In the genomic region with DNA sequence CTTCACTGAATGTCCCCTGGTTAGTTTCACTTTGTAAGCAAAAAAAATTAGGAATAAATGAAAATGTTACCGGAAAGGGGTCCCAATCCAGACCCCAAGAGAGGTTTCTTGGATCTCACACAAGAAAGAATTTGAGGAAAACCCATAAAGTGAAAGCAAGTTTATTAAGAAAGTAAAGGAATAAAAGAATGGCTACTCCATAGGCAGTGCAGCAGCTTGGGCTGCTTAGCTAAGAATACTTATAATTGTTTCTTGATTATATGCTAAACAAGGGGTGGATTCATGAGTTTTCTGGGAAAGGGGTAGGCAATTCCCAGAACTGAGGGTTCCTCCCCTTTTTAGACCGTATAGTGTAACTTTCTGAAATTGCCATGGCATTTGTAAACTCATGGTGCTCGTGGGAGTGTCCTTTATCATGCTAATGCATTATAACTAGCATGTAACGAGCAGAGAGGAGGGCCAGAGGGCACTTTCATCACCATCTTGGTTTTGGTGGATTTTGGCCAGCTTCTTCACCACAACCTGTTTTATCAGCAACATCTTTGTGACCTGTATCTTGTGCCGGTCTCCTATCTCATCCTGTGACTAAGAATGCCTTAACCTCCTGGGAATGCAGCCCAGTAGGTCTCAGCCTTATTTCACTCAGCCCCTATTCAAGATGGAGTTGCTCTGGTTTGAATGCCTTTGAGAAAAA, we compare ENCODE assay signal across 1 cellular context.
TF ChIP-seq lines count a peak whose summit lies in the region.

No MANE protein-coding gene starts in this region.

TF ChIP-seq in K562, 482 proteins besides CTCF, POLR2A, EP300 and RAD21 (continued from another document and continues in another):
- TF ChIP-seq, protein P1, sequence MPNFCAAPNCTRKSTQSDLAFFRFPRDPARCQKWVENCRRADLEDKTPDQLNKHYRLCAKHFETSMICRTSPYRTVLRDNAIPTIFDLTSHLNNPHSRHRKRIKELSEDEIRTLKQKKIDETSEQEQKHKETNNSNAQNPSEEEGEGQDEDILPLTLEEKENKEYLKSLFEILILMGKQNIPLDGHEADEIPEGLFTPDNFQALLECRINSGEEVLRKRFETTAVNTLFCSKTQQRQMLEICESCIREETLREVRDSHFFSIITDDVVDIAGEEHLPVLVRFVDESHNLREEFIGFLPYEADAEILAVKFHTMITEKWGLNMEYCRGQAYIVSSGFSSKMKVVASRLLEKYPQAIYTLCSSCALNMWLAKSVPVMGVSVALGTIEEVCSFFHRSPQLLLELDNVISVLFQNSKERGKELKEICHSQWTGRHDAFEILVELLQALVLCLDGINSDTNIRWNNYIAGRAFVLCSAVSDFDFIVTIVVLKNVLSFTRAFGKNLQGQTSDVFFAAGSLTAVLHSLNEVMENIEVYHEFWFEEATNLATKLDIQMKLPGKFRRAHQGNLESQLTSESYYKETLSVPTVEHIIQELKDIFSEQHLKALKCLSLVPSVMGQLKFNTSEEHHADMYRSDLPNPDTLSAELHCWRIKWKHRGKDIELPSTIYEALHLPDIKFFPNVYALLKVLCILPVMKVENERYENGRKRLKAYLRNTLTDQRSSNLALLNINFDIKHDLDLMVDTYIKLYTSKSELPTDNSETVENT (CRISPR knock-in tag; IDR thresholded peaks at IDR 0.05) = no peak
- TF ChIP-seq, protein P2, sequence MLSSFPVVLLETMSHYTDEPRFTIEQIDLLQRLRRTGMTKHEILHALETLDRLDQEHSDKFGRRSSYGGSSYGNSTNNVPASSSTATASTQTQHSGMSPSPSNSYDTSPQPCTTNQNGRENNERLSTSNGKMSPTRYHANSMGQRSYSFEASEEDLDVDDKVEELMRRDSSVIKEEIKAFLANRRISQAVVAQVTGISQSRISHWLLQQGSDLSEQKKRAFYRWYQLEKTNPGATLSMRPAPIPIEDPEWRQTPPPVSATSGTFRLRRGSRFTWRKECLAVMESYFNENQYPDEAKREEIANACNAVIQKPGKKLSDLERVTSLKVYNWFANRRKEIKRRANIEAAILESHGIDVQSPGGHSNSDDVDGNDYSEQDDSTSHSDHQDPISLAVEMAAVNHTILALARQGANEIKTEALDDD (IDR thresholded peaks at IDR 0.05) = peak; percentile 53; the same call in 1 of the 2 replicates
- no peak for TF ChIP-seq FOXP1 (CRISPR knock-in tag; IDR thresholded peaks at IDR 0.05)
- TF ChIP-seq ATF7 (IDR thresholded peaks at IDR 0.05) = peak; percentile 81
- peak; percentile 84 for TF ChIP-seq NFIX (CRISPR knock-in tag; IDR thresholded peaks at IDR 0.05; ENCODE audit: low read depth)
- TF ChIP-seq ZKSCAN8 (CRISPR knock-in tag; IDR thresholded peaks at IDR 0.05) = peak; percentile 97
- TF ChIP-seq ELF4 (CRISPR knock-in tag; IDR thresholded peaks at IDR 0.05) = peak; percentile 99
- no peak for TF ChIP-seq PTBP1 (IDR thresholded peaks at IDR 0.05; ENCODE audit: low read depth, low read length)
- TF ChIP-seq, protein P3, sequence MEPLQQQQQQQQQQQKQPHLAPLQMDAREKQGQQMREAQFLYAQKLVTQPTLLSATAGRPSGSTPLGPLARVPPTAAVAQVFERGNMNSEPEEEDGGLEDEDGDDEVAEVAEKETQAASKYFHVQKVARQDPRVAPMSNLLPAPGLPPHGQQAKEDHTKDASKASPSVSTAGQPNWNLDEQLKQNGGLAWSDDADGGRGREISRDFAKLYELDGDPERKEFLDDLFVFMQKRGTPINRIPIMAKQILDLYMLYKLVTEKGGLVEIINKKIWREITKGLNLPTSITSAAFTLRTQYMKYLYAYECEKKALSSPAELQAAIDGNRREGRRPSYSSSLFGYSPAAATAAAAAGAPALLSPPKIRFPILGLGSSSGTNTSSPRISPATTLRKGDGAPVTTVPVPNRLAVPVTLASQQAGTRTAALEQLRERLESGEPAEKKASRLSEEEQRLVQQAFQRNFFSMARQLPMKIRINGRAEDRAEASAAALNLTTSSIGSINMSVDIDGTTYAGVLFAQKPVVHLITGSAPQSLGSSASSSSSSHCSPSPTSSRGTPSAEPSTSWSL (CRISPR knock-in tag; IDR thresholded peaks at IDR 0.05; ENCODE audit: borderline replicate concordance) = peak; percentile 99
- TF ChIP-seq PHTF2 (CRISPR knock-in tag; IDR thresholded peaks at IDR 0.05) = peak; percentile 96
- TF ChIP-seq RHOXF2B (CRISPR knock-in tag; conservative IDR thresholded peaks at IDR 0.05) = peak; percentile 99
- peak; percentile 10; the same call in 1 of the 2 replicates for TF ChIP-seq MAFK (IDR thresholded peaks at IDR 0.05; ENCODE audit: low read length)
- TF ChIP-seq EGR1 (conservative IDR thresholded peaks at IDR 0.05) = 0 out of 2 replicates have a peak, but pooled peaks have one; percentile 16
- TF ChIP-seq ZSCAN32 (CRISPR knock-in tag; IDR thresholded peaks at IDR 0.05) = peak; percentile 95
- TF ChIP-seq BACH1 (tag; IDR thresholded peaks at IDR 0.05) = peak; percentile 99
- TF ChIP-seq, protein P4, sequence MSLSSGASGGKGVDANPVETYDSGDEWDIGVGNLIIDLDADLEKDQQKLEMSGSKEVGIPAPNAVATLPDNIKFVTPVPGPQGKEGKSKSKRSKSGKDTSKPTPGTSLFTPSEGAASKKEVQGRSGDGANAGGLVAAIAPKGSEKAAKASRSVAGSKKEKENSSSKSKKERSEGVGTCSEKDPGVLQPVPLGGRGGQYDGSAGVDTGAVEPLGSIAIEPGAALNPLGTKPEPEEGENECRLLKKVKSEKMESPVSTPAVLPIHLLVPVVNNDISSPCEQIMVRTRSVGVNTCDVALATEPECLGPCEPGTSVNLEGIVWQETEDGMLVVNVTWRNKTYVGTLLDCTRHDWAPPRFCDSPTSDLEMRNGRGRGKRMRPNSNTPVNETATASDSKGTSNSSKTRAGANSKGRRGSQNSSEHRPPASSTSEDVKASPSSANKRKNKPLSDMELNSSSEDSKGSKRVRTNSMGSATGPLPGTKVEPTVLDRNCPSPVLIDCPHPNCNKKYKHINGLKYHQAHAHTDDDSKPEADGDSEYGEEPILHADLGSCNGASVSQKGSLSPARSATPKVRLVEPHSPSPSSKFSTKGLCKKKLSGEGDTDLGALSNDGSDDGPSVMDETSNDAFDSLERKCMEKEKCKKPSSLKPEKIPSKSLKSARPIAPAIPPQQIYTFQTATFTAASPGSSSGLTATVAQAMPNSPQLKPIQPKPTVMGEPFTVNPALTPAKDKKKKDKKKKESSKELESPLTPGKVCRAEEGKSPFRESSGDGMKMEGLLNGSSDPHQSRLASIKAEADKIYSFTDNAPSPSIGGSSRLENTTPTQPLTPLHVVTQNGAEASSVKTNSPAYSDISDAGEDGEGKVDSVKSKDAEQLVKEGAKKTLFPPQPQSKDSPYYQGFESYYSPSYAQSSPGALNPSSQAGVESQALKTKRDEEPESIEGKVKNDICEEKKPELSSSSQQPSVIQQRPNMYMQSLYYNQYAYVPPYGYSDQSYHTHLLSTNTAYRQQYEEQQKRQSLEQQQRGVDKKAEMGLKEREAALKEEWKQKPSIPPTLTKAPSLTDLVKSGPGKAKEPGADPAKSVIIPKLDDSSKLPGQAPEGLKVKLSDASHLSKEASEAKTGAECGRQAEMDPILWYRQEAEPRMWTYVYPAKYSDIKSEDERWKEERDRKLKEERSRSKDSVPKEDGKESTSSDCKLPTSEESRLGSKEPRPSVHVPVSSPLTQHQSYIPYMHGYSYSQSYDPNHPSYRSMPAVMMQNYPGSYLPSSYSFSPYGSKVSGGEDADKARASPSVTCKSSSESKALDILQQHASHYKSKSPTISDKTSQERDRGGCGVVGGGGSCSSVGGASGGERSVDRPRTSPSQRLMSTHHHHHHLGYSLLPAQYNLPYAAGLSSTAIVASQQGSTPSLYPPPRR (CRISPR knock-in tag; IDR thresholded peaks at IDR 0.05; ENCODE audit: borderline replicate concordance) = no peak
- peak; percentile 99 for TF ChIP-seq ZNF354B (CRISPR knock-in tag; IDR thresholded peaks at IDR 0.05)
- TF ChIP-seq E2F3 (CRISPR knock-in tag; IDR thresholded peaks at IDR 0.05) = peak; percentile 99
- no peak for TF ChIP-seq SRSF3 (IDR thresholded peaks at IDR 0.05; ENCODE audit: insufficient read depth, low read length)
- TF ChIP-seq OTX1 (CRISPR knock-in tag; IDR thresholded peaks at IDR 0.05) = peak; percentile 100
- peak; percentile 87 for TF ChIP-seq ZNF707 (CRISPR knock-in tag; conservative IDR thresholded peaks at IDR 0.05)
- peak; percentile 98 for TF ChIP-seq ZFPM2 (CRISPR knock-in tag; IDR thresholded peaks at IDR 0.05)
- TF ChIP-seq CEBPB (tag; IDR thresholded peaks at IDR 0.05) = peak; percentile 38; the same call in 1 of the 2 replicates
- peak; percentile 93 for TF ChIP-seq STAT5B (CRISPR knock-in tag; IDR thresholded peaks at IDR 0.05)
- peak; percentile 35; the same call in 1 of the 2 replicates for TF ChIP-seq HDAC2 (IDR thresholded peaks at IDR 0.05)
- TF ChIP-seq TAL1 (IDR thresholded peaks at IDR 0.05) = no peak
- peak; percentile 99 for TF ChIP-seq HSF4 (CRISPR knock-in tag; IDR thresholded peaks at IDR 0.05; ENCODE audit: borderline replicate concordance)
- TF ChIP-seq RAD51 (IDR thresholded peaks at IDR 0.05; ENCODE audit: borderline replicate concordance, low read depth) = 0 out of 2 replicates have a peak, but pooled peaks have one; percentile 9
- TF ChIP-seq, protein P5, sequence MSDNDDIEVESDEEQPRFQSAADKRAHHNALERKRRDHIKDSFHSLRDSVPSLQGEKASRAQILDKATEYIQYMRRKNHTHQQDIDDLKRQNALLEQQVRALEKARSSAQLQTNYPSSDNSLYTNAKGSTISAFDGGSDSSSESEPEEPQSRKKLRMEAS (CRISPR knock-in tag; IDR thresholded peaks at IDR 0.05) = no peak
- peak; percentile 52 to 92; a peak in 3 of 4 replicates for TF ChIP-seq SRF (CRISPR knock-in tag; IDR thresholded peaks at IDR 0.05)
- TF ChIP-seq GABPA (tag; conservative IDR thresholded peaks at IDR 0.05; ENCODE audit: low read depth) = peak; percentile 75
- peak; percentile 99 for TF ChIP-seq ERF (CRISPR knock-in tag; IDR thresholded peaks at IDR 0.05)
- TF ChIP-seq ESRRA (IDR thresholded peaks at IDR 0.05; ENCODE audit: borderline replicate concordance, low read depth) = 0 out of 2 replicates have a peak, but pooled peaks have one; percentile 17
- TF ChIP-seq, protein P6, sequence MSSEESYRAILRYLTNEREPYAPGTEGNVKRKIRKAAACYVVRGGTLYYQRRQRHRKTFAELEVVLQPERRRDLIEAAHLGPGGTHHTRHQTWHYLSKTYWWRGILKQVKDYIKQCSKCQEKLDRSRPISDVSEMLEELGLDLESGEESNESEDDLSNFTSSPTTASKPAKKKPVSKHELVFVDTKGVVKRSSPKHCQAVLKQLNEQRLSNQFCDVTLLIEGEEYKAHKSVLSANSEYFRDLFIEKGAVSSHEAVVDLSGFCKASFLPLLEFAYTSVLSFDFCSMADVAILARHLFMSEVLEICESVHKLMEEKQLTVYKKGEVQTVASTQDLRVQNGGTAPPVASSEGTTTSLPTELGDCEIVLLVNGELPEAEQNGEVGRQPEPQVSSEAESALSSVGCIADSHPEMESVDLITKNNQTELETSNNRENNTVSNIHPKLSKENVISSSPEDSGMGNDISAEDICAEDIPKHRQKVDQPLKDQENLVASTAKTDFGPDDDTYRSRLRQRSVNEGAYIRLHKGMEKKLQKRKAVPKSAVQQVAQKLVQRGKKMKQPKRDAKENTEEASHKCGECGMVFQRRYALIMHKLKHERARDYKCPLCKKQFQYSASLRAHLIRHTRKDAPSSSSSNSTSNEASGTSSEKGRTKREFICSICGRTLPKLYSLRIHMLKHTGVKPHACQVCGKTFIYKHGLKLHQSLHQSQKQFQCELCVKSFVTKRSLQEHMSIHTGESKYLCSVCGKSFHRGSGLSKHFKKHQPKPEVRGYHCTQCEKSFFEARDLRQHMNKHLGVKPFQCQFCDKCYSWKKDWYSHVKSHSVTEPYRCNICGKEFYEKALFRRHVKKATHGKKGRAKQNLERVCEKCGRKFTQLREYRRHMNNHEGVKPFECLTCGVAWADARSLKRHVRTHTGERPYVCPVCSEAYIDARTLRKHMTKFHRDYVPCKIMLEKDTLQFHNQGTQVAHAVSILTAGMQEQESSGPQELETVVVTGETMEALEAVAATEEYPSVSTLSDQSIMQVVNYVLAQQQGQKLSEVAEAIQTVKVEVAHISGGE (CRISPR knock-in tag; IDR thresholded peaks at IDR 0.05) = peak in 1 of 3 experiments; percentile 87; a peak in 2 of 6 replicates
- TF ChIP-seq, protein P7, sequence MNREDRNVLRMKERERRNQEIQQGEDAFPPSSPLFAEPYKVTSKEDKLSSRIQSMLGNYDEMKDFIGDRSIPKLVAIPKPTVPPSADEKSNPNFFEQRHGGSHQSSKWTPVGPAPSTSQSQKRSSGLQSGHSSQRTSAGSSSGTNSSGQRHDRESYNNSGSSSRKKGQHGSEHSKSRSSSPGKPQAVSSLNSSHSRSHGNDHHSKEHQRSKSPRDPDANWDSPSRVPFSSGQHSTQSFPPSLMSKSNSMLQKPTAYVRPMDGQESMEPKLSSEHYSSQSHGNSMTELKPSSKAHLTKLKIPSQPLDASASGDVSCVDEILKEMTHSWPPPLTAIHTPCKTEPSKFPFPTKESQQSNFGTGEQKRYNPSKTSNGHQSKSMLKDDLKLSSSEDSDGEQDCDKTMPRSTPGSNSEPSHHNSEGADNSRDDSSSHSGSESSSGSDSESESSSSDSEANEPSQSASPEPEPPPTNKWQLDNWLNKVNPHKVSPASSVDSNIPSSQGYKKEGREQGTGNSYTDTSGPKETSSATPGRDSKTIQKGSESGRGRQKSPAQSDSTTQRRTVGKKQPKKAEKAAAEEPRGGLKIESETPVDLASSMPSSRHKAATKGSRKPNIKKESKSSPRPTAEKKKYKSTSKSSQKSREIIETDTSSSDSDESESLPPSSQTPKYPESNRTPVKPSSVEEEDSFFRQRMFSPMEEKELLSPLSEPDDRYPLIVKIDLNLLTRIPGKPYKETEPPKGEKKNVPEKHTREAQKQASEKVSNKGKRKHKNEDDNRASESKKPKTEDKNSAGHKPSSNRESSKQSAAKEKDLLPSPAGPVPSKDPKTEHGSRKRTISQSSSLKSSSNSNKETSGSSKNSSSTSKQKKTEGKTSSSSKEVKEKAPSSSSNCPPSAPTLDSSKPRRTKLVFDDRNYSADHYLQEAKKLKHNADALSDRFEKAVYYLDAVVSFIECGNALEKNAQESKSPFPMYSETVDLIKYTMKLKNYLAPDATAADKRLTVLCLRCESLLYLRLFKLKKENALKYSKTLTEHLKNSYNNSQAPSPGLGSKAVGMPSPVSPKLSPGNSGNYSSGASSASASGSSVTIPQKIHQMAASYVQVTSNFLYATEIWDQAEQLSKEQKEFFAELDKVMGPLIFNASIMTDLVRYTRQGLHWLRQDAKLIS (CRISPR knock-in tag; IDR thresholded peaks at IDR 0.05) = no peak
- TF ChIP-seq PML (IDR thresholded peaks at IDR 0.05; ENCODE audit: low read length) = 0 out of 2 replicates have a peak, but pooled peaks have one; percentile 26
- TF ChIP-seq, protein P8, sequence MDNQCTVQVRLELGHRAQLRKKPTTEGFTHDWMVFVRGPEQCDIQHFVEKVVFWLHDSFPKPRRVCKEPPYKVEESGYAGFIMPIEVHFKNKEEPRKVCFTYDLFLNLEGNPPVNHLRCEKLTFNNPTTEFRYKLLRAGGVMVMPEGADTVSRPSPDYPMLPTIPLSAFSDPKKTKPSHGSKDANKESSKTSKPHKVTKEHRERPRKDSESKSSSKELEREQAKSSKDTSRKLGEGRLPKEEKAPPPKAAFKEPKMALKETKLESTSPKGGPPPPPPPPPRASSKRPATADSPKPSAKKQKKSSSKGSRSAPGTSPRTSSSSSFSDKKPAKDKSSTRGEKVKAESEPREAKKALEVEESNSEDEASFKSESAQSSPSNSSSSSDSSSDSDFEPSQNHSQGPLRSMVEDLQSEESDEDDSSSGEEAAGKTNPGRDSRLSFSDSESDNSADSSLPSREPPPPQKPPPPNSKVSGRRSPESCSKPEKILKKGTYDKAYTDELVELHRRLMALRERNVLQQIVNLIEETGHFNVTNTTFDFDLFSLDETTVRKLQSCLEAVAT (IDR thresholded peaks at IDR 0.05) = no peak
